Comparison of ENCODE assay signal across 1 cellular context in the genomic region with DNA sequence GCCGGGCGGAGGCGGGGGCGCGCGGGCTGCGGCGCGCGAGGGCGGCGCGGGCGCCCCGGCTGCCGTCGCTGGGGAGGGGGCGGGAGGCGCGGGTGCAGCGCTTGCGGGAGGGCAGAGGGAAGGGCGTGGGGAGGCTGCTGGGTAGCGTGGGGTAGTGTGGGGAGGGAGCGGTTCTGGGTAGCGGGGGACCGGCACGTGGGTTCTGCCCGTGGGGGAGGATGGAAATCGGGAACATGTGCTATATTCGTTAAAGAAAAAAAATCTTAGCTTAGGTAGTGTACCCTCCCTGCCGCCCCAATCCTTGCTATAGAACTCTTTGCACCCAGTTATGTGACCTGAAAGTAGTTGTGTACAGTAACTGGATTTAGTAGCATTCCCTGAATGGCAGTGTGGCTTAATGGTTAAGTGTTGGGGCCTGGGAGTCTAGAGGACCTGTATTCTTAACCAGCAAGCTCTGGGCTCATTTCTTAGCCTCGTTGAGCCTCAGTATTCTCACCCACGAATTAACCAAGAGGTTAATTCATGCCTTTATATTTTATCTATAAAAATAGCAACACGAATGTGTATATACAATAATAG.
A peak's percentile ranks its signal among the peaks of the same experiment; 100 is the strongest.
TF ChIP-seq lines count a peak whose summit lies in the region.

No MANE protein-coding gene starts in this region.

TF ChIP-seq in HepG2, 621 proteins besides CTCF, POLR2A, EP300 and RAD21:
- TF ChIP-seq, protein P1, sequence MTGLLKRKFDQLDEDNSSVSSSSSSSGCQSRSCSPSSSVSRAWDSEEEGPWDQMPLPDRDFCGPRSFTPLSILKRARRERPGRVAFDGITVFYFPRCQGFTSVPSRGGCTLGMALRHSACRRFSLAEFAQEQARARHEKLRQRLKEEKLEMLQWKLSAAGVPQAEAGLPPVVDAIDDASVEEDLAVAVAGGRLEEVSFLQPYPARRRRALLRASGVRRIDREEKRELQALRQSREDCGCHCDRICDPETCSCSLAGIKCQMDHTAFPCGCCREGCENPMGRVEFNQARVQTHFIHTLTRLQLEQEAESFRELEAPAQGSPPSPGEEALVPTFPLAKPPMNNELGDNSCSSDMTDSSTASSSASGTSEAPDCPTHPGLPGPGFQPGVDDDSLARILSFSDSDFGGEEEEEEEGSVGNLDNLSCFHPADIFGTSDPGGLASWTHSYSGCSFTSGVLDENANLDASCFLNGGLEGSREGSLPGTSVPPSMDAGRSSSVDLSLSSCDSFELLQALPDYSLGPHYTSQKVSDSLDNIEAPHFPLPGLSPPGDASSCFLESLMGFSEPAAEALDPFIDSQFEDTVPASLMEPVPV (CRISPR knock-in tag; IDR thresholded peaks at IDR 0.05): 0 out of 2 replicates have a peak, but pooled peaks have one; percentile 22
- no peak for TF ChIP-seq ZNF776 (CRISPR knock-in tag; IDR thresholded peaks at IDR 0.05)
- TF ChIP-seq ZNF446 (CRISPR knock-in tag; IDR thresholded peaks at IDR 0.05): 0 out of 2 replicates have a peak, but pooled peaks have one; percentile 4
- TF ChIP-seq, protein P2, sequence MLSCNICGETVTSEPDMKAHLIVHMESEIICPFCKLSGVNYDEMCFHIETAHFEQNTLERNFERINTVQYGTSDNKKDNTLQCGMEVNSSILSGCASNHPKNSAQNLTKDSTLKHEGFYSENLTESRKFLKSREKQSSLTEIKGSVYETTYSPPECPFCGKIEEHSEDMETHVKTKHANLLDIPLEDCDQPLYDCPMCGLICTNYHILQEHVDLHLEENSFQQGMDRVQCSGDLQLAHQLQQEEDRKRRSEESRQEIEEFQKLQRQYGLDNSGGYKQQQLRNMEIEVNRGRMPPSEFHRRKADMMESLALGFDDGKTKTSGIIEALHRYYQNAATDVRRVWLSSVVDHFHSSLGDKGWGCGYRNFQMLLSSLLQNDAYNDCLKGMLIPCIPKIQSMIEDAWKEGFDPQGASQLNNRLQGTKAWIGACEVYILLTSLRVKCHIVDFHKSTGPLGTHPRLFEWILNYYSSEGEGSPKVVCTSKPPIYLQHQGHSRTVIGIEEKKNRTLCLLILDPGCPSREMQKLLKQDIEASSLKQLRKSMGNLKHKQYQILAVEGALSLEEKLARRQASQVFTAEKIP (CRISPR knock-in tag; IDR thresholded peaks at IDR 0.05; ENCODE audit: borderline replicate concordance): no peak
